In the genomic region with DNA sequence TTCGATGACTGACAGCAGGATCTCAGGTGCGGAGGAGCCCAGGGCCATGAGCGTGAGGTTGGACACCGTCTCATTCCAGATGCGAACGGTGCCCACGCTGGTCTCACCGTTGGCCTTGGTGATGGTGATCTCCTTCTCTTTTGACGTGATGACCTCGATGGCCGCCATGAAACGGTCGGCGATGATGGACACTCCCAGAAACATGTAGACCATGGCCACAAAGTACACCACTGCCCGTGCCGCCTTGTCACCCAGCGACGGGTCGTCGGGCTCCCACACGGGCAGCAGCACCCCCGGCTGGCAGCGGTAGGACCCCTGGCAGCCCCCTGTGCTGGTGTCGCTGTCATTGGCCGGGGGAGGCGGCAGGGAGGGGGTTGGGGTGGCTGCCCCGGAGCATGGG, we compare ENCODE assay signal across 27 cellular contexts. TPM values are rescaled to one million over a fixed set of nuclear protein-coding genes. Genes with fewer than 3 reads are reported as not detected.
"Had no signal": no experiment of that assay in that cellular context is flagged by ENCODE, and none has a peak within 500 bp of the region (broad histone marks: within the 10 kb centered on the region; RNA-seq: fewer than 3 reads in every experiment).

No MANE protein-coding gene starts in this region.

- H3K27ac ChIP-seq: coronary artery, epithelial cell of prostate, esophagus squamous epithelium, gastrocnemius medialis, heart right ventricle, left lung had no signal

- H3K27ac Mint-ChIP-seq: effector memory CD8-positive, alpha-beta T cell; endodermal cell; memory B cell had no signal

- H3K4me3 ChIP-seq: coronary artery, esophagus squamous epithelium, gastrocnemius medialis, heart right ventricle, left lung, lung had no signal

- H3K9me3 Mint-ChIP-seq: effector memory CD8-positive, alpha-beta T cell; endodermal cell; memory B cell had no signal

- H3K36me3 ChIP-seq: esophagus squamous epithelium, gastrocnemius medialis, heart right ventricle, left lung had no signal

- H3K4me3 Mint-ChIP-seq: effector memory CD8-positive, alpha-beta T cell; endodermal cell; memory B cell had no signal

- ATAC-seq: effector memory CD8-positive, alpha-beta T cell; esophagus mucosa; gastrocnemius medialis; heart right ventricle; left cardiac atrium; left lung; left ventricle myocardium superior had no signal

- H3K9me3 ChIP-seq: esophagus squamous epithelium, gastrocnemius medialis, heart right ventricle, left lung had no signal

- DNase-seq: dermis blood vessel endothelial cell; effector CD8-positive, alpha-beta T cell; effector memory CD8-positive, alpha-beta T cell; endodermal cell; erythroblast; esophagus squamous epithelium; foreskin fibroblast; foreskin melanocyte; gastrocnemius medialis; glutamatergic neuron; head of caudate nucleus; heart right ventricle; hippocampal formation; left cardiac atrium; left ventricle myocardium superior; mammary epithelial cell; mesendoderm; midbrain had no signal

- H3K4me1 ChIP-seq: gastrocnemius medialis, heart right ventricle, left lung had no signal

RNA-seq across cellular contexts. Expression of a gene that starts 5.7 kb away (rescaled TPM):
- total RNA-seq: gastrocnemius medialis, glomerular endothelial cell, kidney epithelial cell, left ventricle myocardium superior, mononuclear cell had no signal

RNA-seq across cellular contexts. Expression of a gene that starts 46.6 kb away (rescaled TPM):
- total RNA-seq: dermis blood vessel endothelial cell, mononuclear cell had no signal
